In genomic region chr19:5688262-5688881, GRCh38 we compare ENCODE assay signal across 18 cellular contexts. TPM values are rescaled to one million over a fixed set of nuclear protein-coding genes. Genes with fewer than 3 reads are reported as not detected.
DNase-seq lines count a peak whose midpoint lies in the region; ATAC-seq and TF ChIP-seq lines count a peak whose summit lies in the region.
"Not testable (repeated sequence)": the region's sequence is repeated elsewhere in the genome, so short reads cannot be mapped to it uniquely, and the experiment has no call there.
"Had no signal": no experiment of that assay in that cellular context is flagged by ENCODE, and none has a peak within 500 bp of the region (broad histone marks: within the 10 kb centered on the region; RNA-seq: fewer than 3 reads in every experiment).

No MANE protein-coding gene starts in this region.

- intact Hi-C loops in Caco-2 (cut with micrococcal nuclease; ENCODE audit: unreplicated experiment); right cardiac atrium (cut with DNase I); natural killer cell (cut with micrococcal nuclease); spleen (cut with DNase I; ENCODE audit: low total_unique reads): not testable (repeated sequence)
- intact Hi-C loops in activated CD4-positive, alpha-beta T cell treated with anti-CD3 and anti-CD28 coated beads for 36 hours (cut with DNase I, micrococcal nuclease), result loop anchor here in 1 of 2 experiments (5.0 to 10.0 kb wide), 4 partner anchors 1344 to 1704 kb away; partner anchors contain the start of genes EEF2, MPND and ZBTB7A

- H3K9me3 ChIP-seq in Caco-2; right cardiac atrium (ENCODE audit: control insufficient read depth, low read length); spleen: not testable (repeated sequence)

- H3K9me3 Mint-ChIP-seq in Caco-2 (ENCODE audit: unreplicated experiment); activated CD4-positive, alpha-beta T cell treated with anti-CD3 and anti-CD28 coated beads for 36 hours (ENCODE audit: low read depth); activated T-helper 17 cell treated with anti-CD3 and anti-CD28 coated beads, Interleukin-2, amount 50 U/mL, for 72 hours; central memory CD8-positive, alpha-beta T cell; natural killer cell: not testable (repeated sequence)

- not testable (repeated sequence) for BruUV-seq in Caco-2 (replicated peaks; lab: Mats Ljungman, UMichigan)

- peak overlapping the region; percentile 34 for H3K4me3 Mint-ChIP-seq in Caco-2 (ENCODE audit: unreplicated experiment)
- peak overlapping the region; percentile 48 for H3K4me3 Mint-ChIP-seq in activated CD4-positive, alpha-beta T cell treated with anti-CD3 and anti-CD28 coated beads for 36 hours
- H3K4me3 Mint-ChIP-seq in activated T-helper 17 cell treated with anti-CD3 and anti-CD28 coated beads, Interleukin-2, amount 50 U/mL, for 72 hours, result peak overlapping the region; percentile 74
- H3K4me3 Mint-ChIP-seq in central memory CD8-positive, alpha-beta T cell, result peak overlapping the region; percentile 77
- peak overlapping the region; percentile 74 for H3K4me3 Mint-ChIP-seq in natural killer cell

- POLR2A ChIA-PET in Caco-2 (lab: Charles Lee), result interaction anchor here (2.0 kb wide), 1 partner anchor 32 kb away, joined by 24 read pairs; the partner anchor contains the start of genes CATSPERD and LONP1
- POLR2A ChIA-PET in activated CD4-positive, alpha-beta T cell treated with anti-CD3 and anti-CD28 coated beads for 36 hours (lab: Charles Lee), result not testable (repeated sequence)

- 95% methylated on average over 13 of the region's 13 CpGs for WGBS in right cardiac atrium
- WGBS in spleen, 5 donors, result 94 to 98% (median 94%) methylated on average over 13 of the region's 13 CpGs

- not testable (repeated sequence) for TF ChIP-seq CTCF in Caco-2 (IDR thresholded peaks at IDR 0.05; ENCODE audit: insufficient read depth in 1 of 2, low read depth in 1 of 2, low read length in 1 of 2, severe bottlenecking in 1 of 2, unreplicated experiment in 1 of 2); natural killer cell (IDR thresholded peaks at IDR 0.05); spleen (IDR thresholded peaks at IDR 0.05 in 8 of 11, conservative IDR thresholded peaks at IDR 0.05 in 3 of 11)

- CTCF ChIA-PET in Caco-2 (lab: Charles Lee), result interaction anchor here (0.6 kb wide), 1 partner anchor 10 kb away, joined by 3 read pairs; no protein-coding TSS in a partner anchor
- CTCF ChIA-PET in activated CD4-positive, alpha-beta T cell treated with anti-CD3 and anti-CD28 coated beads for 36 hours (lab: Charles Lee), result interaction anchor here (0.8 to 2.4 kb wide), 3 partner anchors 23 to 66 kb away, joined by 3 to 32 read pairs (median 4); partner anchors contain the start of genes CATSPERD, LONP1, SAFB and SAFB2

- H3K4me3 ChIP-seq in Caco-2 (ENCODE audit: low read depth, low read length); right cardiac atrium (ENCODE audit: low read length); spleen: not testable (repeated sequence)

- not testable (repeated sequence) for H3K4me1 ChIP-seq in Caco-2; right cardiac atrium (ENCODE audit: control insufficient read depth, insufficient read depth, low read length)
- peaks cover 15 to 71% (median 55%) of the 10 kb centered on the region in 6 donors for H3K4me1 ChIP-seq in spleen

- not testable (repeated sequence) for H3K27me3 ChIP-seq in Caco-2 (replicated peaks; ENCODE audit: control insufficient read depth, insufficient read depth, low read length); right cardiac atrium (ENCODE audit: control insufficient read depth, insufficient read depth); spleen (replicated peaks in 1 of 7)

- not testable (repeated sequence) for DNase-seq in Caco-2; activated CD4-positive, alpha-beta T cell treated with anti-CD3 and anti-CD28 coated beads for 36 hours; central memory CD8-positive, alpha-beta T cell (ENCODE audit: low spot score in 2 of 2); natural killer cell
- peak; percentile 18 to 56 (median 41) for DNase-seq in right cardiac atrium
- peak; percentile 69 for DNase-seq in spleen

- H3K36me3 ChIP-seq in Caco-2 (ENCODE audit: control insufficient read depth, insufficient read depth, low read length), result not testable (repeated sequence)
- H3K36me3 ChIP-seq in spleen, result peaks cover 0 to 22% (median 18%) of the 10 kb centered on the region in 6 donors

- ATAC-seq in activated CD4-positive, alpha-beta T cell treated with anti-CD3 and anti-CD28 coated beads for 36 hours; activated T-helper 17 cell treated with anti-CD3 and anti-CD28 coated beads, Interleukin-2, amount 50 U/mL, for 72 hours (replicated peaks); central memory CD8-positive, alpha-beta T cell (replicated peaks; ENCODE audit: extremely low read depth, poor library complexity, severe bottlenecking); right cardiac atrium; natural killer cell: not testable (repeated sequence)

- TF ChIP-seq POLR2A in spleen (IDR thresholded peaks at IDR 0.05), result not testable (repeated sequence)

- H3K4me1 Mint-ChIP-seq in Caco-2 (ENCODE audit: low read depth, unreplicated experiment); activated T-helper 17 cell treated with anti-CD3 and anti-CD28 coated beads, Interleukin-2, amount 50 U/mL, for 72 hours: not testable (repeated sequence)
- peaks cover 21% of the 10 kb centered on the region for H3K4me1 Mint-ChIP-seq in activated CD4-positive, alpha-beta T cell treated with anti-CD3 and anti-CD28 coated beads for 36 hours
- peaks cover 32% of the 10 kb centered on the region for H3K4me1 Mint-ChIP-seq in central memory CD8-positive, alpha-beta T cell
- peaks cover 13 to 43% of the 10 kb centered on the region in 2 donors for H3K4me1 Mint-ChIP-seq in natural killer cell

- H3K27ac Mint-ChIP-seq in Caco-2 (ENCODE audit: unreplicated experiment), result peak overlapping the region; percentile 43
- not testable (repeated sequence) for H3K27ac Mint-ChIP-seq in activated CD4-positive, alpha-beta T cell treated with anti-CD3 and anti-CD28 coated beads for 36 hours; natural killer cell
- peak overlapping the region; percentile 44 for H3K27ac Mint-ChIP-seq in activated T-helper 17 cell treated with anti-CD3 and anti-CD28 coated beads, Interleukin-2, amount 50 U/mL, for 72 hours
- peak overlapping the region; percentile 49 for H3K27ac Mint-ChIP-seq in central memory CD8-positive, alpha-beta T cell (ENCODE audit: low read depth)

- not testable (repeated sequence) for H3K27ac ChIP-seq in right cardiac atrium (ENCODE audit: low read length); spleen

- H3K36me3 Mint-ChIP-seq in Caco-2 (ENCODE audit: insufficient read depth, unreplicated experiment), result peaks cover 38% of the 10 kb centered on the region
- peaks cover 33% of the 10 kb centered on the region for H3K36me3 Mint-ChIP-seq in activated CD4-positive, alpha-beta T cell treated with anti-CD3 and anti-CD28 coated beads for 36 hours (ENCODE audit: low read depth)
- H3K36me3 Mint-ChIP-seq in activated T-helper 17 cell treated with anti-CD3 and anti-CD28 coated beads, Interleukin-2, amount 50 U/mL, for 72 hours (ENCODE audit: low read depth), result peaks cover 36% of the 10 kb centered on the region
- H3K36me3 Mint-ChIP-seq in central memory CD8-positive, alpha-beta T cell (ENCODE audit: insufficient read depth), result peaks cover 43% of the 10 kb centered on the region
- not testable (repeated sequence) for H3K36me3 Mint-ChIP-seq in natural killer cell

- not testable (repeated sequence) for H3K27me3 Mint-ChIP-seq in Caco-2 (ENCODE audit: insufficient read depth, unreplicated experiment); activated CD4-positive, alpha-beta T cell treated with anti-CD3 and anti-CD28 coated beads for 36 hours; activated T-helper 17 cell treated with anti-CD3 and anti-CD28 coated beads, Interleukin-2, amount 50 U/mL, for 72 hours; central memory CD8-positive, alpha-beta T cell; natural killer cell (ENCODE audit: low read depth in 2 of 2)

RNA-seq across cellular contexts. Expression of gene RPL36, which starts 1.7 kb away (rescaled TPM):
- total RNA-seq in Caco-2 (2022), result 951 and 1,003 TPM in 2 replicates
- 1,000 to 10,000 TPM; 1,452 to 1,530 TPM for total RNA-seq in activated CD4-positive, alpha-beta T cell treated with anti-CD3 and anti-CD28 coated beads for 36 hours
- total RNA-seq in activated T-helper 17 cell treated with anti-CD3 and anti-CD28 coated beads, Interleukin-2, amount 50 U/mL, for 72 hours, result 1,000 to 10,000 TPM in 1 of 2 donors, 100 to 1,000 TPM in 1; 860 to 1,029 TPM
- total RNA-seq in right cardiac atrium, result 100 to 1,000 TPM; 451 to 525 (median 478) TPM
- 727 TPM for polyA plus RNA-seq in right cardiac atrium
- total RNA-seq in natural killer cell, result 100 to 1,000 TPM; 363 to 505 (median 459) TPM
- 100 to 1,000 TPM; 294 to 922 (median 652) TPM for total RNA-seq in spleen
- 1,000 to 10,000 TPM; 2,501 to 2,825 (median 2,795) TPM for polyA plus RNA-seq in spleen

RNA-seq across cellular contexts. Expression of gene HSD11B1L, which starts 7.5 kb away (rescaled TPM):
- total RNA-seq in Caco-2 (2022) (2.4 and 3.1 TPM in 2 replicates), right cardiac atrium (1 to 10 TPM; 4.3 to 7.1 (median 6.8) TPM), natural killer cell (1 to 10 TPM; 1.1 to 3.7 (median 3.0) TPM), spleen (1 to 10 TPM; 1.9 to 8.8 (median 3.1) TPM)
- 1 to 10 TPM; 2.0 to 3.2 TPM for total RNA-seq in activated CD4-positive, alpha-beta T cell treated with anti-CD3 and anti-CD28 coated beads for 36 hours
- 1 to 10 TPM; 2.3 to 5.3 TPM for total RNA-seq in activated T-helper 17 cell treated with anti-CD3 and anti-CD28 coated beads, Interleukin-2, amount 50 U/mL, for 72 hours
- polyA plus RNA-seq in right cardiac atrium (9.8 TPM), spleen (1 to 10 TPM; 3.3 to 5.5 (median 3.8) TPM)

RNA-seq across cellular contexts. Expression of gene MICOS13, which starts 8.1 kb away (rescaled TPM):
- total RNA-seq in Caco-2 (2022) (43.1 and 44.0 TPM in 2 replicates), right cardiac atrium (100 to 1,000 TPM; 132 to 175 (median 149) TPM), natural killer cell (10 to 100 TPM; 17.7 to 27.7 (median 25.1) TPM), spleen (10 to 100 TPM; 15.7 to 41.0 (median 36.8) TPM)
- total RNA-seq in activated CD4-positive, alpha-beta T cell treated with anti-CD3 and anti-CD28 coated beads for 36 hours, result 10 to 100 TPM; 50.9 to 52.1 TPM
- 10 to 100 TPM; 29.5 to 38.7 TPM for total RNA-seq in activated T-helper 17 cell treated with anti-CD3 and anti-CD28 coated beads, Interleukin-2, amount 50 U/mL, for 72 hours
- polyA plus RNA-seq in right cardiac atrium (296 TPM), spleen (10 to 100 TPM; 71.0 to 89.5 (median 78.0) TPM)

RNA-seq across cellular contexts. Expression of gene LONP1, which starts 31.6 kb away (rescaled TPM):
- 174 and 208 TPM in 2 replicates for total RNA-seq in Caco-2 (2022)
- total RNA-seq in activated CD4-positive, alpha-beta T cell treated with anti-CD3 and anti-CD28 coated beads for 36 hours, result 100 to 1,000 TPM; 287 to 315 TPM
- total RNA-seq in activated T-helper 17 cell treated with anti-CD3 and anti-CD28 coated beads, Interleukin-2, amount 50 U/mL, for 72 hours, result 100 to 1,000 TPM; 291 to 376 TPM
- 10 to 100 TPM; 55.4 to 66.2 (median 59.3) TPM for total RNA-seq in right cardiac atrium
- 60.3 TPM for polyA plus RNA-seq in right cardiac atrium
- 10 to 100 TPM; 50.5 to 61.8 (median 56.1) TPM for total RNA-seq in natural killer cell
- 10 to 100 TPM; 33.1 to 65.8 (median 56.5) TPM for total RNA-seq in spleen
- polyA plus RNA-seq in spleen, result 10 to 100 TPM; 29.2 to 48.2 (median 42.6) TPM

RNA-seq across cellular contexts. Expression of gene CATSPERD, which starts 32.1 kb away (rescaled TPM):
- total RNA-seq in Caco-2 (2022) (not detected in 2 replicates), right cardiac atrium (not detected), natural killer cell (not detected), spleen (not detected)
- not detected for total RNA-seq in activated CD4-positive, alpha-beta T cell treated with anti-CD3 and anti-CD28 coated beads for 36 hours
- total RNA-seq in activated T-helper 17 cell treated with anti-CD3 and anti-CD28 coated beads, Interleukin-2, amount 50 U/mL, for 72 hours, result not detected
- polyA plus RNA-seq in right cardiac atrium (not detected), spleen (not detected)
- total RNA-seq: activated CD8-positive, alpha-beta memory T cell treated with anti-CD3 and anti-CD28 coated beads for 36 hours; bronchial epithelial cell; glomerular endothelial cell; H9; HT-29; stomach; T-helper 1 cell treated with Interleukin-12 subunit alpha and Interleukin-12 subunit beta and Interleukin-4 antibody, amounts not matched to agents 30 ng/mL and 1 ng/mL, for 36 hours; vagina had no signal
- polyA plus RNA-seq: AG04450, ovary, small intestine, stomach had no signal
